Comparison of ENCODE assay signal across 15 cellular contexts in genomic region chr11:105447936-105448702, GRCh38.
DNase-seq lines count a peak whose midpoint lies in the region; ATAC-seq and TF ChIP-seq lines count a peak whose summit lies in the region.
"Had no signal": no experiment of that assay in that cellular context is flagged by ENCODE, and none has a peak within 500 bp of the region (broad histone marks: within the 10 kb centered on the region; RNA-seq: fewer than 3 reads in every experiment).

No MANE protein-coding gene starts in this region.

- ATAC-seq in activated CD8-positive, alpha-beta T cell treated with anti-CD3 and anti-CD28 coated beads for 36 hours, result no peak
- no peak for ATAC-seq in activated CD8-positive, alpha-beta T cell treated with anti-CD3 and anti-CD28 coated beads, Interleukin-2, amount 10 ng/mL, durations not matched to agents 7 days and 5 days
- peak; percentile 11 for ATAC-seq in aorta (ENCODE audit: low FRiP score)

- CTCF ChIA-PET in activated CD8-positive, alpha-beta T cell treated with anti-CD3 and anti-CD28 coated beads for 36 hours (lab: Charles Lee), result no interaction called here
- CTCF ChIA-PET in activated CD8-positive, alpha-beta T cell treated with anti-CD3 and anti-CD28 coated beads, Interleukin-2, amount 10 ng/mL, durations not matched to agents 7 days and 5 days (lab: Charles Lee), result no interaction called here

- POLR2A ChIA-PET in activated CD8-positive, alpha-beta T cell treated with anti-CD3 and anti-CD28 coated beads for 36 hours (lab: Charles Lee), result no interaction called here
- POLR2A ChIA-PET in activated CD8-positive, alpha-beta T cell treated with anti-CD3 and anti-CD28 coated beads, Interleukin-2, amount 10 ng/mL, durations not matched to agents 7 days and 5 days (lab: Charles Lee), result no interaction called here

- H3K27me3 ChIP-seq in aorta (ENCODE audit: control insufficient read depth in 1 of 2, insufficient read depth in 2 of 2, low read length in 1 of 2), result no peaks in the 10 kb centered on the region

- no peak overlapping the region for H3K27ac Mint-ChIP-seq in activated CD8-positive, alpha-beta T cell treated with anti-CD3 and anti-CD28 coated beads for 36 hours
- no peak overlapping the region for H3K27ac Mint-ChIP-seq in activated CD8-positive, alpha-beta T cell treated with anti-CD3 and anti-CD28 coated beads, Interleukin-2, amount 10 ng/mL, durations not matched to agents 7 days and 5 days
- peak overlapping the region; percentile 5 for H3K27ac Mint-ChIP-seq in nephron progenitor cell

- intact Hi-C loops in activated CD8-positive, alpha-beta T cell treated with anti-CD3 and anti-CD28 coated beads for 36 hours (cut with micrococcal nuclease), result no loop called here
- intact Hi-C loops in aorta (cut with DNase I), result no loop called here

- no peak for TF ChIP-seq CTCF in activated CD8-positive, alpha-beta T cell treated with anti-CD3 and anti-CD28 coated beads for 36 hours (IDR thresholded peaks at IDR 0.05)
- no peak for TF ChIP-seq CTCF in nephron progenitor cell (IDR thresholded peaks at IDR 0.05)
- no peak for TF ChIP-seq CTCF in foreskin fibroblast (IDR thresholded peaks at IDR 0.05; ENCODE audit: low read depth, low read length)

- no peaks in the 10 kb centered on the region for H3K4me1 ChIP-seq in aorta (ENCODE audit: control insufficient read depth in 1 of 2, insufficient read depth in 2 of 2, low read length in 2 of 2)

- DNase-seq in activated CD8-positive, alpha-beta T cell treated with anti-CD3 and anti-CD28 coated beads for 36 hours, result peak; percentile 4
- DNase-seq in activated CD8-positive, alpha-beta T cell treated with anti-CD3 and anti-CD28 coated beads, Interleukin-2, amount 10 ng/mL, durations not matched to agents 7 days and 5 days, result no peak
- peak; percentile 28 for DNase-seq in stimulated activated CD4-positive, alpha-beta T cell treated with anti-CD3 and anti-CD28 coated beads, Interleukin-1b, Interleukin-23, amount 100 ng/mL, for 48 hours
- no peak for DNase-seq in stimulated activated CD4-positive, alpha-beta T cell treated with anti-CD3 and anti-CD28 coated beads, Interleukin-12 subunit alpha, Interleukin-12 subunit beta, amount 100 ng/mL, for 4 hours
- DNase-seq in nephron progenitor cell (no peak), aorta (no peak), NCI-H2081 treated with DMSO at 0.1 percent for 48 hours (lab: John Stamatoyannopoulos, UW) (no peak), foreskin fibroblast (no peak)
- DNase-seq: COR-L47, HCEC 1CT, KG1, NCI-H1092, NCI-H2107, NCI-H69 had no signal

- no peaks in the 10 kb centered on the region for H3K4me1 Mint-ChIP-seq in activated CD8-positive, alpha-beta T cell treated with anti-CD3 and anti-CD28 coated beads for 36 hours (ENCODE audit: low read depth)
- H3K4me1 Mint-ChIP-seq in activated CD8-positive, alpha-beta T cell treated with anti-CD3 and anti-CD28 coated beads, Interleukin-2, amount 10 ng/mL, durations not matched to agents 7 days and 5 days (ENCODE audit: low read depth), result no peaks in the 10 kb centered on the region
- no peaks in the 10 kb centered on the region for H3K4me1 Mint-ChIP-seq in nephron progenitor cell
- H3K4me1 Mint-ChIP-seq: CD14-positive monocyte had no signal

- H3K27me3 Mint-ChIP-seq in activated CD8-positive, alpha-beta T cell treated with anti-CD3 and anti-CD28 coated beads for 36 hours, result no peaks in the 10 kb centered on the region
- no peaks in the 10 kb centered on the region for H3K27me3 Mint-ChIP-seq in activated CD8-positive, alpha-beta T cell treated with anti-CD3 and anti-CD28 coated beads, Interleukin-2, amount 10 ng/mL, durations not matched to agents 7 days and 5 days (ENCODE audit: low read depth)
- peaks cover 5% of the 10 kb centered on the region for H3K27me3 Mint-ChIP-seq in nephron progenitor cell (ENCODE audit: low read depth, poor library complexity)

- H3K36me3 Mint-ChIP-seq in activated CD8-positive, alpha-beta T cell treated with anti-CD3 and anti-CD28 coated beads for 36 hours (ENCODE audit: low read depth), result no peaks in the 10 kb centered on the region
- no peaks in the 10 kb centered on the region for H3K36me3 Mint-ChIP-seq in activated CD8-positive, alpha-beta T cell treated with anti-CD3 and anti-CD28 coated beads, Interleukin-2, amount 10 ng/mL, durations not matched to agents 7 days and 5 days (ENCODE audit: low read depth)
- H3K36me3 Mint-ChIP-seq in nephron progenitor cell (ENCODE audit: low read depth), result peaks cover 5% of the 10 kb centered on the region
- H3K36me3 Mint-ChIP-seq: CD14-positive monocyte had no signal

- WGBS in aorta, 2 donors, result 85 to 96% methylated on average over 1 of the region's 1 CpG

- no peak overlapping the region for H3K4me3 Mint-ChIP-seq in activated CD8-positive, alpha-beta T cell treated with anti-CD3 and anti-CD28 coated beads for 36 hours
- no peak overlapping the region for H3K4me3 Mint-ChIP-seq in activated CD8-positive, alpha-beta T cell treated with anti-CD3 and anti-CD28 coated beads, Interleukin-2, amount 10 ng/mL, durations not matched to agents 7 days and 5 days
- no peak overlapping the region for H3K4me3 Mint-ChIP-seq in nephron progenitor cell

- H3K27ac ChIP-seq in aorta (ENCODE audit: low read depth in 1 of 2, low read length in 2 of 2), result no peak overlapping the region

- no peaks in the 10 kb centered on the region for H3K36me3 ChIP-seq in aorta (ENCODE audit: control insufficient read depth in 1 of 2, insufficient read depth in 2 of 2, low read length in 1 of 2)

- H3K4me3 ChIP-seq in aorta (ENCODE audit: low read length in 2 of 2) (no peak overlapping the region), foreskin fibroblast (ENCODE audit: low read depth in 1 of 2, low read length in 2 of 2) (no peak overlapping the region)

- H3K9me3 Mint-ChIP-seq in activated CD8-positive, alpha-beta T cell treated with anti-CD3 and anti-CD28 coated beads for 36 hours, result peaks cover 6% of the 10 kb centered on the region
- H3K9me3 Mint-ChIP-seq in activated CD8-positive, alpha-beta T cell treated with anti-CD3 and anti-CD28 coated beads, Interleukin-2, amount 10 ng/mL, durations not matched to agents 7 days and 5 days (ENCODE audit: insufficient read depth), result no peaks in the 10 kb centered on the region
- peaks cover 13% of the 10 kb centered on the region for H3K9me3 Mint-ChIP-seq in nephron progenitor cell

- no peaks in the 10 kb centered on the region for H3K9me3 ChIP-seq in aorta (ENCODE audit: control insufficient read depth, low read length)

Comparison
In these comparisons a context has a peak if more than half of its experiments do, and no peak if none do; other contexts are left out.
1. DNase-seq: peak in activated CD8-positive, alpha-beta T cell treated with anti-CD3 and anti-CD28 coated beads for 36 hours (single experiment) and stimulated activated CD4-positive, alpha-beta T cell treated with anti-CD3 and anti-CD28 coated beads, Interleukin-1b, Interleukin-23, amount 100 ng/mL, for 48 hours (single experiment); none in activated CD8-positive, alpha-beta T cell treated with anti-CD3 and anti-CD28 coated beads, Interleukin-2, amount 10 ng/mL, durations not matched to agents 7 days and 5 days (single experiment), stimulated activated CD4-positive, alpha-beta T cell treated with anti-CD3 and anti-CD28 coated beads, Interleukin-12 subunit alpha, Interleukin-12 subunit beta, amount 100 ng/mL, for 4 hours (single experiment), nephron progenitor cell (single experiment), aorta (0 of 2), NCI-H2081 treated with DMSO at 0.1 percent for 48 hours (single experiment) and foreskin fibroblast (0 of 2).